In the genomic region with DNA sequence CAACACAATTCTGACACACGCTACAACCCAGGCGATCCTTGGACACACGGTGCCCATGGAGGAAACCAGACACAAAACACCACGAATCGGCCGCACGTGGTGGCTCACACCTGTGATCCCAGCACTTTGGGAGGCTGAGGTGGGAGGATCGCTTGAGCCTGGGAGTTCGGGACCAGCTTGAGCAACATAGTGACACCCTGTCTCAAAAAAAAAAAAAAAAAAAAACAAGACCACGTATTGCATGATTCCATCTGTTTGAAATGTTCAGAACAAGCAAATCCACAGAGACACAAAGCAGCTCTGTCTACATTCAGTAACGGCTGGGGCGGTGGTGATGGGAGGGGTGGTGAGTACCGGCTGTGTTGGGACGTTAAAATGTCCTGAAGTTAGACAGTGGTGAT, we compare ENCODE assay signal across 1 cellular context.
TF ChIP-seq lines count a peak whose summit lies in the region.

No MANE protein-coding gene starts in this region.

TF ChIP-seq in GM12878, 131 proteins besides CTCF, POLR2A, EP300 and RAD21:
- TF ChIP-seq, protein P1, sequence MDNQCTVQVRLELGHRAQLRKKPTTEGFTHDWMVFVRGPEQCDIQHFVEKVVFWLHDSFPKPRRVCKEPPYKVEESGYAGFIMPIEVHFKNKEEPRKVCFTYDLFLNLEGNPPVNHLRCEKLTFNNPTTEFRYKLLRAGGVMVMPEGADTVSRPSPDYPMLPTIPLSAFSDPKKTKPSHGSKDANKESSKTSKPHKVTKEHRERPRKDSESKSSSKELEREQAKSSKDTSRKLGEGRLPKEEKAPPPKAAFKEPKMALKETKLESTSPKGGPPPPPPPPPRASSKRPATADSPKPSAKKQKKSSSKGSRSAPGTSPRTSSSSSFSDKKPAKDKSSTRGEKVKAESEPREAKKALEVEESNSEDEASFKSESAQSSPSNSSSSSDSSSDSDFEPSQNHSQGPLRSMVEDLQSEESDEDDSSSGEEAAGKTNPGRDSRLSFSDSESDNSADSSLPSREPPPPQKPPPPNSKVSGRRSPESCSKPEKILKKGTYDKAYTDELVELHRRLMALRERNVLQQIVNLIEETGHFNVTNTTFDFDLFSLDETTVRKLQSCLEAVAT (IDR thresholded peaks at IDR 0.05): peak; percentile 39; the same call in 1 of the 2 replicates
- TF ChIP-seq DPF2 (IDR thresholded peaks at IDR 0.05): no peak
